Comparison of ENCODE assay signal across 10 cellular contexts in genomic region chrX:131288738-131289511, GRCh38. TPM values are rescaled to one million over a fixed set of nuclear protein-coding genes. Genes with fewer than 3 reads are reported as not detected.
DNase-seq lines count a peak whose midpoint lies in the region; ATAC-seq and TF ChIP-seq lines count a peak whose summit lies in the region.
"Had no signal": no experiment of that assay in that cellular context is flagged by ENCODE, and none has a peak within 500 bp of the region (broad histone marks: within the 10 kb centered on the region; RNA-seq: fewer than 3 reads in every experiment).

TSS of gene IGSF1 (minus strand) at chrX:131289306. CDS start at chrX:131286674, 2,632 bp downstream.

- H3K27ac ChIP-seq in stomach, result no peak within 1 kb of the TSS
- H3K27ac ChIP-seq: neutrophil had no signal

- H3K36me3 ChIP-seq in stomach, result no peaks in the 10 kb centered on the region
- H3K36me3 ChIP-seq: neutrophil had no signal

- DNase-seq in anterior cingulate cortex (lab: John Stamatoyannopoulos, UW) (peak in 49 of 58 donors; percentile 0 to 70 (median 26)), iPS-NIHi7 (ENCODE audit: extremely low spot score) (peak; percentile 93), stomach (no peak), T1000 (lab: John Stamatoyannopoulos, UW) (no peak)
- DNase-seq: activated CD4-positive, alpha-beta T cell treated with anti-CD3 and anti-CD28 coated beads for 48 hours had no signal

- TF ChIP-seq CTCF in stomach (IDR thresholded peaks at IDR 0.05), result no peak

- TF ChIP-seq POLR2A in stomach (IDR thresholded peaks at IDR 0.05), result no peak

- H3K27me3 ChIP-seq in stomach, result peaks cover 0 to 14% (median 9%) of the 10 kb centered on the region in 3 donors

- TF ChIP-seq EP300 in stomach (IDR thresholded peaks at IDR 0.05), result no peak

- ATAC-seq in HG03432 (IDR thresholded peaks at IDR 0.05; ENCODE audit: unreplicated experiment) (peak; percentile 57), GM21515 (IDR thresholded peaks at IDR 0.05; ENCODE audit: unreplicated experiment) (no peak), HG02970 (IDR thresholded peaks at IDR 0.05; ENCODE audit: low FRiP score, unreplicated experiment) (no peak)
- ATAC-seq: HCT116 had no signal

- intact Hi-C loops in stomach (cut with DNase I; ENCODE audit: low total_unique reads), result no loop called here

- H3K4me3 ChIP-seq in stomach, result peak within 1 kb of the TSS; percentile 12 to 37 (median 24)

- H3K4me1 ChIP-seq in stomach, result peaks cover 0 to 10% (median 3%) of the 10 kb centered on the region in 4 donors

- 2 to 41% (median 3%) methylated on average over 13 to 32 of the region's 32 CpGs for WGBS in stomach, 5 donors

- no peaks in the 10 kb centered on the region for H3K9me3 ChIP-seq in stomach
- H3K9me3 ChIP-seq: neutrophil had no signal

RNA-seq across cellular contexts. Expression of gene IGSF1, which starts in this region (rescaled TPM):
- total RNA-seq in stomach, result 1 to 10 TPM in 1 of 5 donors, not detected in 4; 1.7 TPM
- under 1 TPM in 2 of 3 donors, not detected in 1; 0.15 to 0.38 TPM for polyA plus RNA-seq in stomach

Comparison
In these comparisons a context has a peak if more than half of its experiments do, and no peak if none do; other contexts are left out.
1. DNase-seq: peak in anterior cingulate cortex (49 of 58) and iPS-NIHi7 (single experiment); none in stomach (single experiment) and T1000 (single experiment).